10 cellular contexts compared by ENCODE assay signal in genomic region chr21:42389449-42389835, GRCh38. TPM values are rescaled to one million over a fixed set of nuclear protein-coding genes. Genes with fewer than 3 reads are reported as not detected.
A peak's percentile ranks its signal among the peaks of the same experiment; 100 is the strongest.
DNase-seq lines count a peak whose midpoint lies in the region; ATAC-seq and TF ChIP-seq lines count a peak whose summit lies in the region.
"Had no signal": no experiment of that assay in that cellular context is flagged by ENCODE, and none has a peak within 500 bp of the region (broad histone marks: within the 10 kb centered on the region; RNA-seq: fewer than 3 reads in every experiment).

No MANE protein-coding gene starts in this region.

- H3K4ac ChIP-seq in neuronal stem cell (ENCODE audit: low read length) = no peak overlapping the region

- H3K23ac ChIP-seq in neuronal stem cell (ENCODE audit: low read depth, low read length, poor library complexity) = no peak overlapping the region

- TF ChIP-seq POLR2A in breast epithelium (IDR thresholded peaks at IDR 0.05) = no peak

- intact Hi-C loops in breast epithelium (cut with DNase I; ENCODE audit: low total_unique reads) = no loop called here

- H2BK5ac ChIP-seq in neuronal stem cell (ENCODE audit: low read length) = no peak overlapping the region

- TF ChIP-seq CTCF in breast epithelium (IDR thresholded peaks at IDR 0.05) = no peak

- no peak overlapping the region for H4K8ac ChIP-seq in neuronal stem cell (ENCODE audit: low read depth, low read length)

- H3K9ac ChIP-seq in neuronal stem cell (ENCODE audit: low read depth, low read length, poor library complexity) = no peak overlapping the region

- H3K4me2 ChIP-seq in neuronal stem cell (ENCODE audit: insufficient read depth, low read length, poor library complexity, severe bottlenecking) = no peak overlapping the region

- no peak overlapping the region for H3K18ac ChIP-seq in neuronal stem cell (ENCODE audit: low read length)

- H3K27me3 ChIP-seq in H7 (ENCODE audit: control insufficient read depth, insufficient read depth, low read length) (no peaks in the 10 kb centered on the region), breast epithelium (no peaks in the 10 kb centered on the region), neuronal stem cell (ENCODE audit: control insufficient read depth in 3 of 3, insufficient read depth in 3 of 3, low read depth in 1 of 3, low read length in 3 of 3) (no peaks in the 10 kb centered on the region)

- no peaks in the 10 kb centered on the region for H3K79me1 ChIP-seq in neuronal stem cell (ENCODE audit: low read depth, low read length)

- H2AFZ ChIP-seq in neuronal stem cell (ENCODE audit: low read length) = no peak overlapping the region

- H2AK5ac ChIP-seq in neuronal stem cell (ENCODE audit: low read depth, low read length) = no peak overlapping the region

- H3K9me3 ChIP-seq in breast epithelium (no peaks in the 10 kb centered on the region), neuronal stem cell (replicated peaks in 1 of 2; ENCODE audit: control insufficient read depth in 2 of 2, insufficient read depth in 1 of 2, low read depth in 1 of 2, low read length in 2 of 2) (peaks cover 0 to 3% of the 10 kb centered on the region in 2 donors)

- no CpG with 5 or more reads among the region's 6 CpGs for WGBS in neuronal stem cell (ENCODE audit: extremely low coverage in 2 of 2, insufficient read length in 2 of 2, insufficient replicate concordance in 1 of 2), 2 donors

- H3K36me3 ChIP-seq in H7 (replicated peaks; ENCODE audit: control insufficient read depth, insufficient read depth, low read length) = no peaks in the 10 kb centered on the region
- H3K36me3 ChIP-seq in breast epithelium = no peaks in the 10 kb centered on the region
- H3K36me3 ChIP-seq in neuronal stem cell (replicated peaks in 1 of 2; ENCODE audit: control insufficient read depth in 2 of 2, insufficient read depth in 2 of 2, low read length in 2 of 2) = no peaks in the 10 kb centered on the region

- H4K91ac ChIP-seq in neuronal stem cell (ENCODE audit: low read depth, low read length, poor library complexity) = no peak overlapping the region

- no peak overlapping the region for H2BK12ac ChIP-seq in neuronal stem cell (ENCODE audit: low read length)

- DNase-seq in H7 = peak; percentile 61
- DNase-seq in NCI-H2029 treated with DMSO at 0.1 percent for 48 hours (lab: John Stamatoyannopoulos, UW) = peak; percentile 29
- peak; percentile 64 to 74 for DNase-seq in breast epithelium (ENCODE audit: low spot score in 2 of 2)
- DNase-seq in neuronal stem cell (ENCODE audit: low spot score) = peak; percentile 20
- DNase-seq in dermis blood vessel endothelial cell = no peak
- DNase-seq in NCI-H1436 treated with DMSO at 0.1 percent for 48 hours (lab: John Stamatoyannopoulos, UW) = no peak
- DNase-seq: DMS79, naive B cell had no signal

- H3K14ac ChIP-seq in neuronal stem cell (ENCODE audit: low read length) = no peak overlapping the region

- H3K4me1 ChIP-seq in breast epithelium (peaks cover 0 to 5% of the 10 kb centered on the region in 2 donors), neuronal stem cell (ENCODE audit: control insufficient read depth in 2 of 2, insufficient read depth in 1 of 2, low read depth in 1 of 2, low read length in 2 of 2) (peaks cover 0 to 12% of the 10 kb centered on the region in 2 donors)

- ATAC-seq in GM18867 (IDR thresholded peaks at IDR 0.05; ENCODE audit: unreplicated experiment) = no peak

- H2BK120ac ChIP-seq in neuronal stem cell (ENCODE audit: low read depth, low read length) = no peak overlapping the region

- H3K4me3 ChIP-seq in H7 (ENCODE audit: insufficient read depth, low read depth, low read length) (no peak overlapping the region), breast epithelium (peak overlapping the region in 2 of 3 donors; percentile 19 to 46), neuronal stem cell (ENCODE audit: low read length in 2 of 2) (no peak overlapping the region)

- H3K27ac ChIP-seq in breast epithelium = peak overlapping the region; percentile 80 to 84
- no peak overlapping the region for H3K27ac ChIP-seq in neuronal stem cell (replicated peaks; ENCODE audit: low read length)
- H3K27ac ChIP-seq: dorsolateral prefrontal cortex had no signal

- H2BK15ac ChIP-seq in neuronal stem cell (ENCODE audit: low read length) = no peak overlapping the region

RNA-seq across cellular contexts. Expression of gene TMPRSS3, which starts 6.4 kb away (rescaled TPM):
- not detected in 2 replicates for total RNA-seq in H7 (2014; rRNA removed; shearing (Covaris generic))
- 10 to 100 TPM in 1 of 3 donors, 1 to 10 TPM in 1, not detected in 1; 9.2 to 27.2 TPM for total RNA-seq in breast epithelium
- polyA plus RNA-seq in neuronal stem cell (2013, experiment 1 of 2) = not detected
- not detected for polyA plus RNA-seq in neuronal stem cell (2013, experiment 2 of 2)
- 0.05 TPM in 1 of 2 replicates, not detected in the other for total RNA-seq in dermis blood vessel endothelial cell

RNA-seq across cellular contexts. Expression of gene UBASH3A, which starts 14.3 kb away (rescaled TPM):
- not detected in 2 replicates for total RNA-seq in H7 (2014; rRNA removed; shearing (Covaris generic))
- 1 to 10 TPM in 1 of 3 donors, under 1 TPM in 2; 0.32 to 1.5 (median 0.66) TPM for total RNA-seq in breast epithelium
- not detected for polyA plus RNA-seq in neuronal stem cell (2013, experiment 1 of 2)
- not detected for polyA plus RNA-seq in neuronal stem cell (2013, experiment 2 of 2)
- total RNA-seq in dermis blood vessel endothelial cell = not detected in 2 replicates

RNA-seq across cellular contexts. Expression of gene TFF1, which starts 23.1 kb away (rescaled TPM):
- total RNA-seq in H7 (2014; rRNA removed; shearing (Covaris generic)) = 1.3 TPM in 1 of 2 replicates, not detected in the other
- 1 to 10 TPM in 1 of 3 donors, under 1 TPM in 1, not detected in 1; 0.98 to 4.4 TPM for total RNA-seq in breast epithelium
- polyA plus RNA-seq in neuronal stem cell (2013, experiment 1 of 2) = not detected
- polyA plus RNA-seq in neuronal stem cell (2013, experiment 2 of 2) = not detected
- not detected in 2 replicates for total RNA-seq in dermis blood vessel endothelial cell
- total RNA-seq: dorsolateral prefrontal cortex had no signal

RNA-seq across cellular contexts. Expression of gene TFF2, which starts 38.6 kb away (rescaled TPM):
- total RNA-seq in H7 (2014; rRNA removed; shearing (Covaris generic)) = not detected in 2 replicates
- total RNA-seq in breast epithelium (not detected), dermis blood vessel endothelial cell (not detected in 2 replicates)
- not detected for polyA plus RNA-seq in neuronal stem cell (2013, experiment 1 of 2)
- polyA plus RNA-seq in neuronal stem cell (2013, experiment 2 of 2) = not detected
- total RNA-seq: dorsolateral prefrontal cortex had no signal

Comparison
In these comparisons a context has a peak if more than half of its experiments do, and no peak if none do; other contexts are left out.
1. DNase-seq: peak in H7 (single experiment), NCI-H2029 treated with DMSO at 0.1 percent for 48 hours (single experiment), breast epithelium (2 of 2) and neuronal stem cell (single experiment); none in dermis blood vessel endothelial cell (single experiment) and NCI-H1436 treated with DMSO at 0.1 percent for 48 hours (single experiment).
2. H3K4me3 ChIP-seq: peak in breast epithelium (2 of 3); none in H7 (single experiment) and neuronal stem cell (0 of 2).